ENCODE assay signal across 8 cellular contexts in genomic region chr1:34013958-34014737, GRCh38.
A peak's percentile ranks its signal among the peaks of the same experiment; 100 is the strongest.
DNase-seq lines count a peak whose midpoint lies in the region; ATAC-seq and TF ChIP-seq lines count a peak whose summit lies in the region.

No MANE protein-coding gene starts in this region.

- TF ChIP-seq POLR2A in gastroesophageal sphincter (IDR thresholded peaks at IDR 0.05) = no peak

- ATAC-seq in HG03457 (IDR thresholded peaks at IDR 0.05; ENCODE audit: unreplicated experiment) = no peak
- ATAC-seq in gastroesophageal sphincter = no peak

- peak; percentile 68 for DNase-seq in ELF-1 (ENCODE audit: low read depth, low spot score)
- no peak for DNase-seq in NCI-H226
- DNase-seq in stimulated activated naive CD4-positive, alpha-beta T cell (lab: John Stamatoyannopoulos, UW) = no peak

- no peak overlapping the region for H3K27ac ChIP-seq in gastroesophageal sphincter

- H3K4me3 Mint-ChIP-seq in brain = no peak overlapping the region
- H3K4me3 Mint-ChIP-seq in nephron = no peak overlapping the region

- H3K36me3 Mint-ChIP-seq in brain = no peaks in the 10 kb centered on the region
- no peaks in the 10 kb centered on the region for H3K36me3 Mint-ChIP-seq in nephron (ENCODE audit: low read depth)

- no peaks in the 10 kb centered on the region for H3K9me3 Mint-ChIP-seq in brain
- H3K9me3 Mint-ChIP-seq in nephron = no peaks in the 10 kb centered on the region

- H3K27me3 Mint-ChIP-seq in brain (no peaks in the 10 kb centered on the region), nephron (ENCODE audit: low read depth) (peaks cover 16% of the 10 kb centered on the region)

- H3K9me3 ChIP-seq in gastroesophageal sphincter = no peaks in the 10 kb centered on the region

- TF ChIP-seq CTCF in brain (conservative IDR thresholded peaks at IDR 0.05) (peak; percentile 20 to 61), nephron (IDR thresholded peaks at IDR 0.05; ENCODE audit: unreplicated experiment in 3 of 3) (peak; percentile 30 to 59 (median 44)), gastroesophageal sphincter (IDR thresholded peaks at IDR 0.05) (peak in 2 of 4 experiments; percentile 15 to 32)

- H3K4me3 ChIP-seq in gastroesophageal sphincter = no peak overlapping the region

- H3K4me1 Mint-ChIP-seq in brain = no peaks in the 10 kb centered on the region
- H3K4me1 Mint-ChIP-seq in nephron = peaks cover 6% of the 10 kb centered on the region

- TF ChIP-seq RAD21 in Ishikawa (IDR thresholded peaks at IDR 0.05; ENCODE audit: low read depth) = peak; percentile 42; the same call in 1 of the 2 replicates

- 24 to 74% methylated on average over 5 to 6 of the region's 11 CpGs for WGBS in gastroesophageal sphincter (ENCODE audit: low coverage in 1 of 2), 2 donors

- no peaks in the 10 kb centered on the region for H3K36me3 ChIP-seq in gastroesophageal sphincter

- TF ChIP-seq EP300 in Ishikawa (IDR thresholded peaks at IDR 0.05; ENCODE audit: borderline replicate concordance) = no peak
- no peak for TF ChIP-seq EP300 in gastroesophageal sphincter (IDR thresholded peaks at IDR 0.05)

- no peaks in the 10 kb centered on the region for H3K4me1 ChIP-seq in gastroesophageal sphincter

- H3K27ac Mint-ChIP-seq in brain (peak overlapping the region in 3 of 5 experiments; percentile 5 to 26 (median 20)), nephron (peak overlapping the region in 1 of 3 experiments; percentile 72)

- H3K27me3 ChIP-seq in gastroesophageal sphincter = peaks cover 28% of the 10 kb centered on the region

TF ChIP-seq in Ishikawa, 13 proteins besides CTCF, POLR2A, EP300 and RAD21:
- TF ChIP-seq REST (IDR thresholded peaks at IDR 0.05; ENCODE audit: low read depth) = no peak
- TF ChIP-seq FOXM1 (IDR thresholded peaks at IDR 0.05; ENCODE audit: borderline replicate concordance, low read depth) = no peak
- no peak for TF ChIP-seq USF1 (IDR thresholded peaks at IDR 0.05)
- no peak for TF ChIP-seq CEBPB (IDR thresholded peaks at IDR 0.05)
- TF ChIP-seq TAF1 (IDR thresholded peaks at IDR 0.05; ENCODE audit: low read depth) = no peak
